18 cellular contexts compared by ENCODE assay signal in the genomic region with DNA sequence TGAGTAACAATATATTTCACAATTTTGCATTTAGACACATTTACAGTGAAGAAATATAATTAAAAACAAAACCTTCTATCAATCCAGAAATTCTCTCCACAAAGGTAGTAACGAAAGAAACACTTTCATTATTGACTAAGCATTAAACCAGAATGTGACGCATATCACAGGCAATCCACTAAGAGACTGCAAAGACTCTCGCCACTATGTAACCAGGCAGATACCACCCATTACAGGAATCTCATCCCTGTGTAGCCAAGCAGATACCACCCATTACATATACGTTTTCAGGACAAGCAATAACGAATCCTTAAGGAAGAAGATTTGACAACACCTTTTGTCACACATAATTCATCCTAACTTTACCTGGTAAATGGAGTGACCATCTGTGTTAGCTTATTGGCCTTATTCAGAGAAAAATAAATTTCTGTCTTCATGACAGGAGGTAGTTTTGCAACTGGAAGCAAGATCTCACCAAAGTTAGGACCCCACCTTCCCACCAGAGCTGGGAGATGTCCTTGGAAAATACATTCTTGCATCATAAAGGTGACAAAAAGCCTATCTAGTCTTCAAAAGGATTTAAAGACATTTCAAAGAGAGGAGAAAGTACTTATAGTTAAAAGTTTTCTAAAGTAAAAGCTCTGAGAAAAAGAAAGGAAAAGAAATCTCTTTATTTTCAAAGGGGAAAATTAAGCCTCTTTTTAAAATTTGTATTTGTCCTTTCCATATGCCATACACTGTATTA. TPM values are rescaled to one million over a fixed set of nuclear protein-coding genes. Genes with fewer than 3 reads are reported as not detected.
"Had no signal": no experiment of that assay in that cellular context is flagged by ENCODE, and none has a peak within 500 bp of the region (broad histone marks: within the 10 kb centered on the region; RNA-seq: fewer than 3 reads in every experiment).

No MANE protein-coding gene starts in this region.

- H3K4me3 Mint-ChIP-seq: activated T-cell treated with anti-CD3 and anti-CD28 coated beads, Interleukin-2, amount 50 U/mL, for 4 hours had no signal

- H3K9me3 Mint-ChIP-seq: activated naive CD4-positive, alpha-beta T cell treated with anti-CD3 and anti-CD28 coated beads, Interleukin-2, amount 50 U/mL, for 72 hours; activated T-cell treated with anti-CD3 and anti-CD28 coated beads, Interleukin-2, amount 50 U/mL, for 4 hours had no signal

- H3K4me3 ChIP-seq: body of pancreas, transverse colon, vagina had no signal

- H3K36me3 Mint-ChIP-seq: activated naive CD4-positive, alpha-beta T cell treated with anti-CD3 and anti-CD28 coated beads, Interleukin-2, amount 50 U/mL, for 72 hours had no signal

- H3K36me3 ChIP-seq: neutrophil, transverse colon, vagina had no signal

- FAIRE-seq: islet of Langerhans had no signal

- H3K4me1 ChIP-seq: body of pancreas, transverse colon had no signal

- H3K27ac ChIP-seq: body of pancreas, neutrophil, transverse colon had no signal

- ATAC-seq: activated naive CD4-positive, alpha-beta T cell treated with anti-CD3 and anti-CD28 coated beads, Interleukin-2, amount 50 U/mL, for 72 hours; activated T-cell treated with anti-CD3 and anti-CD28 coated beads, Interleukin-2, amount 50 U/mL, for 4 hours; body of pancreas had no signal

- H3K27ac Mint-ChIP-seq: activated naive CD4-positive, alpha-beta T cell treated with anti-CD3 and anti-CD28 coated beads, Interleukin-2, amount 50 U/mL, for 72 hours had no signal

- H3K9me3 ChIP-seq: body of pancreas, neutrophil, transverse colon, vagina had no signal

- H3K27me3 ChIP-seq: body of pancreas, neutrophil, transverse colon, vagina had no signal

- DNase-seq: activated CD4-positive, alpha-beta T cell treated with anti-CD3 and anti-CD28 coated beads for 1 hour; activated CD4-positive, alpha-beta T cell treated with anti-CD3 and anti-CD28 coated beads, Interleukin-2, amount 50 U/mL, for 48 hours; activated effector memory CD4-positive, alpha-beta T cell treated with anti-CD3 and anti-CD28 coated beads, Interleukin-2, amount 50 U/mL, for 16 hours; activated T-cell treated with anti-CD3 and anti-CD28 coated beads, Interleukin-2, amount 50 U/mL, for 4 hours; amniotic stem cell; body of pancreas; cortex of kidney; effector CD4-positive, alpha-beta T cell; foreskin fibroblast; glutamatergic neuron; stimulated activated CD4-positive, alpha-beta T cell treated with anti-CD3 and anti-CD28 coated beads, Interleukin-15, amount 100 ng/mL, for 24 hours; stimulated activated CD4-positive, alpha-beta T cell treated with anti-CD3 and anti-CD28 coated beads, Interleukin-4, amount 100 ng/mL, for 1 hour; stimulated activated naive CD4-positive, alpha-beta T cell; transverse colon had no signal

RNA-seq across cellular contexts. Expression of a gene that starts 30.8 kb away (rescaled TPM):
- total RNA-seq: activated naive CD4-positive, alpha-beta T cell treated with anti-CD3 and anti-CD28 coated beads, Interleukin-2, amount 50 U/mL, for 72 hours had no signal
